In genomic region chr7:45623157-45623556, GRCh38 we compare ENCODE assay signal across 18 cellular contexts. TPM values are rescaled to one million over a fixed set of nuclear protein-coding genes. Genes with fewer than 3 reads are reported as not detected.
DNase-seq lines count a peak whose midpoint lies in the region; ATAC-seq and TF ChIP-seq lines count a peak whose summit lies in the region.
"Had no signal": no experiment of that assay in that cellular context is flagged by ENCODE, and none has a peak within 500 bp of the region (broad histone marks: within the 10 kb centered on the region; RNA-seq: fewer than 3 reads in every experiment).

No MANE protein-coding gene starts in this region.

- H3K36me3 Mint-ChIP-seq in activated CD8-positive, alpha-beta memory T cell treated with anti-CD3 and anti-CD28 coated beads, Interleukin-2, amount 10 ng/mL, durations not matched to agents 7 days and 5 days = no peaks in the 10 kb centered on the region
- H3K36me3 Mint-ChIP-seq in type B pancreatic cell = no peaks in the 10 kb centered on the region
- H3K36me3 Mint-ChIP-seq in Calu3 (ENCODE audit: insufficient read depth, unreplicated experiment) = no peaks in the 10 kb centered on the region
- H3K36me3 Mint-ChIP-seq: CD14-positive monocyte; CD8-positive, alpha-beta memory T cell had no signal

- no peaks in the 10 kb centered on the region for H3K27me3 Mint-ChIP-seq in activated CD8-positive, alpha-beta memory T cell treated with anti-CD3 and anti-CD28 coated beads, Interleukin-2, amount 10 ng/mL, durations not matched to agents 7 days and 5 days
- H3K27me3 Mint-ChIP-seq in type B pancreatic cell (no peaks in the 10 kb centered on the region), Calu3 (ENCODE audit: unreplicated experiment) (peaks cover 26% of the 10 kb centered on the region)
- H3K27me3 Mint-ChIP-seq: CD4-positive, alpha-beta T cell had no signal

- H3K36me3 ChIP-seq in mucosa of descending colon (ENCODE audit: low read depth) = no peaks in the 10 kb centered on the region
- H3K36me3 ChIP-seq: BE2C; BLaER1 treated with 17β-estradiol and CSF1 and Interleukin-3, amounts not matched to agents 10 nM and 100 nM had no signal

- peak; percentile 35 for DNase-seq in activated CD8-positive, alpha-beta memory T cell treated with anti-CD3 and anti-CD28 coated beads for 24 hours
- no peak for DNase-seq in activated CD8-positive, alpha-beta memory T cell treated with anti-CD3 and anti-CD28 coated beads, Interleukin-2, amount 10 ng/mL, durations not matched to agents 7 days and 5 days
- DNase-seq in islet precursor cell (peak; percentile 40), omental fat pad (ENCODE audit: low spot score) (no peak), type B pancreatic cell (ENCODE audit: extremely low spot score, unreplicated experiment) (no peak), mucosa of descending colon (no peak), Calu3 (no peak)
- DNase-seq: BE2C; CD4-positive, alpha-beta T cell; CD8-positive, alpha-beta memory T cell; DMS53; DMS79 treated with DMSO at 0.1 percent for 48 hours; GF-D8; HCEC 1CT had no signal

- CTCF ChIA-PET in activated CD8-positive, alpha-beta memory T cell treated with anti-CD3 and anti-CD28 coated beads, Interleukin-2, amount 10 ng/mL, durations not matched to agents 7 days and 5 days (lab: Charles Lee) = no interaction called here
- CTCF ChIA-PET in Calu3 (lab: Charles Lee) = no interaction called here

- H3K27ac Mint-ChIP-seq in activated CD8-positive, alpha-beta memory T cell treated with anti-CD3 and anti-CD28 coated beads, Interleukin-2, amount 10 ng/mL, durations not matched to agents 7 days and 5 days = no peak overlapping the region
- H3K27ac Mint-ChIP-seq in type B pancreatic cell (no peak overlapping the region), Calu3 (ENCODE audit: unreplicated experiment) (no peak overlapping the region)
- H3K27ac Mint-ChIP-seq: CD14-positive monocyte; CD4-positive, alpha-beta T cell; CD8-positive, alpha-beta memory T cell; GM23338 had no signal

- no peak for TF ChIP-seq CTCF in omental fat pad (IDR thresholded peaks at IDR 0.05)
- no peak for TF ChIP-seq CTCF in type B pancreatic cell (conservative IDR thresholded peaks at IDR 0.05)
- no peak for TF ChIP-seq CTCF in mucosa of descending colon (IDR thresholded peaks at IDR 0.05)
- no peak for TF ChIP-seq CTCF in Calu3 (IDR thresholded peaks at IDR 0.05; ENCODE audit: unreplicated experiment)

- no peaks in the 10 kb centered on the region for H3K4me1 Mint-ChIP-seq in activated CD8-positive, alpha-beta memory T cell treated with anti-CD3 and anti-CD28 coated beads, Interleukin-2, amount 10 ng/mL, durations not matched to agents 7 days and 5 days
- H3K4me1 Mint-ChIP-seq in type B pancreatic cell (ENCODE audit: unreplicated experiment) = no peaks in the 10 kb centered on the region
- H3K4me1 Mint-ChIP-seq in Calu3 (ENCODE audit: low read depth, unreplicated experiment) = no peaks in the 10 kb centered on the region
- H3K4me1 Mint-ChIP-seq: CD14-positive monocyte; CD8-positive, alpha-beta memory T cell; GM23338 had no signal

- H3K9me3 ChIP-seq in mucosa of descending colon = peaks cover 7% of the 10 kb centered on the region
- H3K9me3 ChIP-seq: BE2C had no signal

- BruUV-seq in Calu3 (replicated peaks; lab: Mats Ljungman, UMichigan) = no TSS peak

- peaks cover 2% of the 10 kb centered on the region for H3K9me3 Mint-ChIP-seq in activated CD8-positive, alpha-beta memory T cell treated with anti-CD3 and anti-CD28 coated beads, Interleukin-2, amount 10 ng/mL, durations not matched to agents 7 days and 5 days (ENCODE audit: low read depth)
- H3K9me3 Mint-ChIP-seq in type B pancreatic cell = no peaks in the 10 kb centered on the region
- H3K9me3 Mint-ChIP-seq in Calu3 (ENCODE audit: low read depth, unreplicated experiment) = peaks cover 4% of the 10 kb centered on the region

- H3K4me3 ChIP-seq in mucosa of descending colon = no peak overlapping the region
- H3K4me3 ChIP-seq: BLaER1 treated with 17β-estradiol and CSF1 and Interleukin-3, amounts not matched to agents 10 nM and 100 nM; GM23338 had no signal

- no peaks in the 10 kb centered on the region for H3K4me1 ChIP-seq in mucosa of descending colon (ENCODE audit: low read depth)
- H3K4me1 ChIP-seq: BE2C had no signal

- no peak overlapping the region for H3K4me3 Mint-ChIP-seq in activated CD8-positive, alpha-beta memory T cell treated with anti-CD3 and anti-CD28 coated beads, Interleukin-2, amount 10 ng/mL, durations not matched to agents 7 days and 5 days
- H3K4me3 Mint-ChIP-seq in type B pancreatic cell = no peak overlapping the region
- no peak overlapping the region for H3K4me3 Mint-ChIP-seq in Calu3 (ENCODE audit: low read depth, unreplicated experiment)
- H3K4me3 Mint-ChIP-seq: CD14-positive monocyte; CD4-positive, alpha-beta T cell; CD8-positive, alpha-beta memory T cell; GM23338 had no signal

- no peak for ATAC-seq in activated CD8-positive, alpha-beta memory T cell treated with anti-CD3 and anti-CD28 coated beads, Interleukin-2, amount 10 ng/mL, durations not matched to agents 7 days and 5 days
- peak; percentile 26 for ATAC-seq in omental fat pad (ENCODE audit: low FRiP score)
- no peak for ATAC-seq in HG03432 (IDR thresholded peaks at IDR 0.05; ENCODE audit: unreplicated experiment)
- no peak for ATAC-seq in mucosa of descending colon
- ATAC-seq: GM23338 had no signal

- intact Hi-C loops in mucosa of descending colon (cut with DNase I, micrococcal nuclease) (no loop called here), Calu3 (cut with micrococcal nuclease; ENCODE audit: unreplicated experiment) (no loop called here)

RNA-seq across cellular contexts. Expression of gene ADCY1, which starts 49.0 kb away (rescaled TPM):
- total RNA-seq in activated CD8-positive, alpha-beta memory T cell treated with anti-CD3 and anti-CD28 coated beads, Interleukin-2, amount 10 ng/mL, durations not matched to agents 7 days and 5 days = 1 to 10 TPM; 1.3 to 6.7 TPM
- total RNA-seq in omental fat pad = 1 to 10 TPM; 2.3 to 4.8 (median 2.8) TPM
- 19.0 and 25.1 TPM in 2 replicates for total RNA-seq in type B pancreatic cell (ENCODE audit: low replicate concordance)
- under 1 TPM; 0.55 to 0.94 (median 0.76) TPM for total RNA-seq in mucosa of descending colon
- total RNA-seq in Calu3 (2022) = 7.6 and 8.8 TPM in 2 replicates

Comparison
In these comparisons a context has a peak if more than half of its experiments do, and no peak if none do; other contexts are left out.
1. DNase-seq: peak in activated CD8-positive, alpha-beta memory T cell treated with anti-CD3 and anti-CD28 coated beads for 24 hours (single experiment) and islet precursor cell (single experiment); none in activated CD8-positive, alpha-beta memory T cell treated with anti-CD3 and anti-CD28 coated beads, Interleukin-2, amount 10 ng/mL, durations not matched to agents 7 days and 5 days (single experiment), omental fat pad (single experiment), type B pancreatic cell (single experiment), mucosa of descending colon (0 of 3) and Calu3 (single experiment).